1 cellular context compared by ENCODE assay signal in the genomic region with DNA sequence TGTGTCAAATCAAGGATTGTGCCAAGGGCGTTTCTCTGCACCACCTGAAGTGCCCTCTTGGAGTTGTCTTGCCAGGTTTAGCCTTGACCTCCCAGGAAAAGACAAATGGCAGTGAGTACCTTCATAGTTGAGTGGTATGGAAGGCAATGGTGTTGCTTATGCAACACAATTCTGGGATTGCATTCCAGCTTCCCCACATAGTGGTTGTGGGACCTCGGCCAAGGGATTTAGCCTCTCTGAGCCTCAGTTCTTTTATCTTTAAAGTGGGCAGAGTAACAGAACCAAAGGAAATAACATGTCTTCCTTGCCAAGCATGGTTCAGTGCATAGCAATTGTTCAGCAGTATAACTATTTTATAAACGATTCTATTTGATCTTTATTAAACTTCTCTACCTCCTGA.
TF ChIP-seq lines count a peak whose summit lies in the region.

No MANE protein-coding gene starts in this region.

TF ChIP-seq in IMR-90, 13 proteins besides CTCF, POLR2A, EP300 and RAD21 (continued from another document):
- TF ChIP-seq SMC3 (IDR thresholded peaks at IDR 0.05; ENCODE audit: low read depth, low read length) (no peak), MXI1 (IDR thresholded peaks at IDR 0.05; ENCODE audit: borderline replicate concordance, low read depth, low read length) (no peak)
